1 cellular context compared by ENCODE assay signal in genomic region chr3:172148269-172148668, GRCh38.
TF ChIP-seq lines count a peak whose summit lies in the region.

No MANE protein-coding gene starts in this region.

TF ChIP-seq in WTC11, 78 proteins besides CTCF, POLR2A, EP300 and RAD21 (continued from another document):
- TF ChIP-seq PREB (CRISPR knock-in tag; IDR thresholded peaks at IDR 0.05; ENCODE audit: borderline replicate concordance) (no peak), ZNF423 (CRISPR knock-in tag; IDR thresholded peaks at IDR 0.05) (no peak), ZNF512 (CRISPR knock-in tag; IDR thresholded peaks at IDR 0.05; ENCODE audit: borderline replicate concordance) (no peak), ZMAT4 (CRISPR knock-in tag; IDR thresholded peaks at IDR 0.05) (no peak), AFF4 (CRISPR knock-in tag; IDR thresholded peaks at IDR 0.05; ENCODE audit: borderline replicate concordance) (no peak), ATF6 (CRISPR knock-in tag; IDR thresholded peaks at IDR 0.05) (no peak), SMAD3 (CRISPR knock-in tag; IDR thresholded peaks at IDR 0.05; ENCODE audit: borderline replicate concordance) (no peak), E2F4 (CRISPR knock-in tag; IDR thresholded peaks at IDR 0.05; ENCODE audit: borderline replicate concordance, low read depth) (no peak)
